ENCODE assay signal across 8 cellular contexts in genomic region chr10:114470956-114471905, GRCh38.
DNase-seq lines count a peak whose midpoint lies in the region; ATAC-seq lines count a peak whose summit lies in the region.

No MANE protein-coding gene starts in this region.

- peaks cover 18% of the 10 kb centered on the region for H3K36me3 Mint-ChIP-seq in CD4-positive, CD25-positive, alpha-beta regulatory T cell

- H3K9me3 ChIP-seq in CD4-positive, CD25-positive, alpha-beta regulatory T cell (ENCODE audit: control insufficient read depth in 2 of 2, low read length in 2 of 2) = no peaks in the 10 kb centered on the region

- H3K36me3 ChIP-seq in CD4-positive, CD25-positive, alpha-beta regulatory T cell (ENCODE audit: control insufficient read depth, insufficient read depth, low read length) = peaks cover 26% of the 10 kb centered on the region
- no peaks in the 10 kb centered on the region for H3K36me3 ChIP-seq in mesendoderm (ENCODE audit: control insufficient read depth, insufficient read depth, low read length)

- H2BK5ac ChIP-seq in mesendoderm (ENCODE audit: low read length) = no peak overlapping the region

- H3K27ac Mint-ChIP-seq in CD4-positive, CD25-positive, alpha-beta regulatory T cell = peak overlapping the region in 2 of 3 donors; percentile 15 to 75

- no peak overlapping the region for H3K4ac ChIP-seq in mesendoderm (ENCODE audit: low read depth, low read length)

- H2BK120ac ChIP-seq in mesendoderm (ENCODE audit: low read depth, low read length) = no peak overlapping the region

- H3K9me3 Mint-ChIP-seq in CD4-positive, CD25-positive, alpha-beta regulatory T cell = no peaks in the 10 kb centered on the region

- H3K23ac ChIP-seq in mesendoderm (ENCODE audit: low read length) = no peak overlapping the region

- no CpG with 5 or more reads among the region's 11 CpGs for WGBS in mesendoderm (ENCODE audit: extremely low coverage, insufficient coverage, low lambda C conversion rate)

- H3K56ac ChIP-seq in mesendoderm (ENCODE audit: low read length) = no peak overlapping the region

- H3K9ac ChIP-seq in mesendoderm (ENCODE audit: low read length) = no peak overlapping the region

- H2AK5ac ChIP-seq in mesendoderm (ENCODE audit: low read length) = no peak overlapping the region

- no peaks in the 10 kb centered on the region for H3K27me3 Mint-ChIP-seq in CD4-positive, CD25-positive, alpha-beta regulatory T cell

- H2BK15ac ChIP-seq in mesendoderm (replicated peaks; ENCODE audit: low read depth) = peak overlapping the region; percentile 28

- peak overlapping the region; percentile 55 for H3K18ac ChIP-seq in mesendoderm (ENCODE audit: low read length)

- H3K79me2 ChIP-seq in mesendoderm (ENCODE audit: control insufficient read depth, insufficient read depth, low read length) = no peaks in the 10 kb centered on the region

- no peak overlapping the region for H3K4me3 Mint-ChIP-seq in CD4-positive, CD25-positive, alpha-beta regulatory T cell

- ATAC-seq in CD4-positive, CD25-positive, alpha-beta regulatory T cell (ENCODE audit: low read depth in 2 of 2) = peak; percentile 82 to 86
- ATAC-seq in HG03280 (IDR thresholded peaks at IDR 0.05; ENCODE audit: unreplicated experiment) = peak; percentile 91

- H3K4me1 ChIP-seq in CD4-positive, CD25-positive, alpha-beta regulatory T cell (ENCODE audit: control insufficient read depth, insufficient read depth, low read length, poor library complexity, severe bottlenecking) = peaks cover 5% of the 10 kb centered on the region
- peaks cover 3% of the 10 kb centered on the region for H3K4me1 ChIP-seq in mesendoderm (ENCODE audit: control insufficient read depth, low read depth, low read length)

- H3K4me3 ChIP-seq in CD4-positive, CD25-positive, alpha-beta regulatory T cell (ENCODE audit: low read depth, low read length) = no peak overlapping the region
- H3K4me3 ChIP-seq in mesendoderm (ENCODE audit: low read length) = no peak overlapping the region

- H4K8ac ChIP-seq in mesendoderm (ENCODE audit: low read depth, low read length) = no peak overlapping the region

- no peak overlapping the region for H3K27ac ChIP-seq in CD4-positive, CD25-positive, alpha-beta regulatory T cell (ENCODE audit: insufficient read depth, low read length, poor library complexity, severe bottlenecking)
- H3K27ac ChIP-seq in mesendoderm (ENCODE audit: low read depth, low read length) = no peak overlapping the region

- peak; percentile 51 to 85 (median 72) for DNase-seq in CD4-positive, CD25-positive, alpha-beta regulatory T cell
- DNase-seq in GM19238 (ENCODE audit: insufficient read length, low spot score) = peak; percentile 45
- DNase-seq in NCI-H510A treated with DMSO at 0.1 percent for 48 hours (lab: John Stamatoyannopoulos, UW) = peak; percentile 95
- DNase-seq in activated CD4-positive, alpha-beta T cell treated with anti-CD3 and anti-CD28 coated beads, Interleukin-2, amount 50 U/mL, for 48 hours = peak; percentile 64 to 67
- peak; percentile 47 for DNase-seq in effector CD4-positive, alpha-beta T cell
- DNase-seq in mesendoderm = peak; percentile 75
- DNase-seq in stimulated activated CD8-positive, alpha-beta memory T cell treated with anti-CD3 and anti-CD28 coated beads, Interleukin-4, amount 100 ng/mL, for 1 hour (ENCODE audit: low read depth in 2 of 2, low spot score in 1 of 2) = peak; percentile 30 to 33

- peaks cover 5 to 29% (median 23%) of the 10 kb centered on the region in 4 donors for H3K4me1 Mint-ChIP-seq in CD4-positive, CD25-positive, alpha-beta regulatory T cell

- no peaks in the 10 kb centered on the region for H3K79me1 ChIP-seq in mesendoderm (ENCODE audit: low read length)

- H4K5ac ChIP-seq in mesendoderm (ENCODE audit: low read length) = no peak overlapping the region

- no peak overlapping the region for H3K4me2 ChIP-seq in mesendoderm (ENCODE audit: low read length)

- H3K27me3 ChIP-seq in CD4-positive, CD25-positive, alpha-beta regulatory T cell (ENCODE audit: control insufficient read depth, insufficient read depth, low read length) = no peaks in the 10 kb centered on the region
- no peaks in the 10 kb centered on the region for H3K27me3 ChIP-seq in mesendoderm (ENCODE audit: insufficient read depth, low read length, poor library complexity)

Comparison
In these comparisons a context has a peak if more than half of its experiments do, and no peak if none do; other contexts are left out.
1. DNase-seq: peak in every context shown above with its lines; median percentile 95 in NCI-H510A treated with DMSO at 0.1 percent for 48 hours; 75 in mesendoderm; 72 in CD4-positive, CD25-positive, alpha-beta regulatory T cell; 66 in activated CD4-positive, alpha-beta T cell treated with anti-CD3 and anti-CD28 coated beads, Interleukin-2, amount 50 U/mL, for 48 hours; 47 in effector CD4-positive, alpha-beta T cell; 45 in GM19238; 32 in stimulated activated CD8-positive, alpha-beta memory T cell treated with anti-CD3 and anti-CD28 coated beads, Interleukin-4, amount 100 ng/mL, for 1 hour.